12 cellular contexts compared by ENCODE assay signal in the genomic region with DNA sequence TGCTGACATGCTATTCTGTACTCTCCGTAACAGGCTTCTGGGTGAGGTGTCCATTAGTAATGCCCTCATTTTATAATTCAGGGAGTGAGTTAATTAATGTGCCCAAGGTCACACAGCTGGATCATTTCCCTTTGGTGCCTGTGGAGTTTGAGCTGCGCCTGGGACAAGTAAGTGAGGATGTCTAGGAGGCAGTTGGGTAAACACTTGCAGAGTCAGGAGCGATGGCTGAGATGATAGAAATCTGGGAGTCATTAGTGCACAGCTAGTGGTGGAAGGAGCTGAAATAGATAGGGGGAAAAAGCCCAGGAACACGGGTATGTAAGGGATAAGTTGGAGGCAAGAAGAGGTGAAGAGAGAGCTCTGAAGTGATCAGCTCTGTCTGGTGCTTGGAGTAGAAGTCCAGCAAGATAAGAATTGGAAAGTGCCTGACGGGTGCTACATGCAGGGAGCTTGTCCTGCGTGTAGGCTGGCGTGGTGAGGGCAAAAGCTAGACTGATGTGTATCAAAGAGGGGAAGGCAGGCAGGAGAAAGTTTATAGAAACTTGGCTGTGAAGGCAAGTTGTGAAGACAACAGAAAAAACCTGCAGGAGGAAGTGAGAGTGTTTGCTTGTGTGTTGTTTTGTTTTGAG. TPM values are rescaled to one million over a fixed set of nuclear protein-coding genes. Genes with fewer than 3 reads are reported as not detected.
A peak's percentile ranks its signal among the peaks of the same experiment; 100 is the strongest.
DNase-seq lines count a peak whose midpoint lies in the region; ATAC-seq, FAIRE-seq and TF ChIP-seq lines count a peak whose summit lies in the region.
"Had no signal": no experiment of that assay in that cellular context is flagged by ENCODE, and none has a peak within 500 bp of the region (broad histone marks: within the 10 kb centered on the region; RNA-seq: fewer than 3 reads in every experiment).

No MANE protein-coding gene starts in this region.

- no peaks in the 10 kb centered on the region for H3K9me3 Mint-ChIP-seq in nephron progenitor cell
- H3K9me3 Mint-ChIP-seq: IgD-negative memory B cell had no signal

- DNase-seq in left ventricle myocardium inferior (no peak), left cardiac atrium (no peak), OCI-LY7 (ENCODE audit: low spot score) (peak; percentile 52), hepatocyte (ENCODE audit: low spot score) (no peak), urothelium cell line (ENCODE audit: low spot score) (no peak), activated gamma-delta T cell treated with Interleukin-2 at 50 U/mL for 16 hours (no peak), nephron progenitor cell (no peak)
- DNase-seq: activated T-cell treated with anti-CD3 and anti-CD28 coated beads for 4 hours, NCI-H524 treated with DMSO at 0.1 percent for 48 hours, trophoblast cell had no signal

- ATAC-seq in left cardiac atrium (no peak), GM19035 (IDR thresholded peaks at IDR 0.05; ENCODE audit: unreplicated experiment) (no peak)

- peaks cover 18% of the 10 kb centered on the region for H3K4me1 Mint-ChIP-seq in nephron progenitor cell

- H2AFZ ChIP-seq in OCI-LY7 (ENCODE audit: low read length) (peak overlapping the region; percentile 76; the same call in 1 of the 2 replicates), hepatocyte (no peak overlapping the region)

- H3K27me3 ChIP-seq in left ventricle myocardium inferior (ENCODE audit: low read depth): no peaks in the 10 kb centered on the region
- no peaks in the 10 kb centered on the region for H3K27me3 ChIP-seq in hepatocyte

- CTCF ChIA-PET in OCI-LY7 (lab: Charles Lee; ENCODE audit: unreplicated experiment): interaction anchor here (1.0 kb wide), 1 partner anchor 38 kb away, joined by 3 read pairs; no protein-coding TSS in a partner anchor

- no peak overlapping the region for H3K4me3 ChIP-seq in left ventricle myocardium inferior
- peak overlapping the region; percentile 85 for H3K4me3 ChIP-seq in OCI-LY7 (ENCODE audit: low read depth, low read length, poor library complexity, severe bottlenecking)
- no peak overlapping the region for H3K4me3 ChIP-seq in hepatocyte

- H3K9me3 ChIP-seq in left ventricle myocardium inferior (replicated peaks): no peaks in the 10 kb centered on the region
- no peaks in the 10 kb centered on the region for H3K9me3 ChIP-seq in OCI-LY7 (ENCODE audit: low read length)
- no peaks in the 10 kb centered on the region for H3K9me3 ChIP-seq in hepatocyte (ENCODE audit: low read depth)

- TF ChIP-seq CTCF in left ventricle myocardium inferior (IDR thresholded peaks at IDR 0.05; ENCODE audit: borderline replicate concordance): no peak
- no peak for TF ChIP-seq CTCF in OCI-LY7 (conservative IDR thresholded peaks at IDR 0.05; ENCODE audit: low read length)
- TF ChIP-seq CTCF in hepatocyte (IDR thresholded peaks at IDR 0.05; ENCODE audit: poor library complexity): no peak
- no peak for TF ChIP-seq CTCF in nephron progenitor cell (IDR thresholded peaks at IDR 0.05)

- H4K20me1 ChIP-seq in OCI-LY7 (ENCODE audit: insufficient read depth, low read length) (peaks cover 24% of the 10 kb centered on the region), hepatocyte (ENCODE audit: insufficient read depth, poor library complexity, severe bottlenecking) (peaks cover 28% of the 10 kb centered on the region)

- H3K36me3 Mint-ChIP-seq in nephron progenitor cell (ENCODE audit: low read depth): no peaks in the 10 kb centered on the region

- H3K4me3 Mint-ChIP-seq in nephron progenitor cell: no peak overlapping the region
- H3K4me3 Mint-ChIP-seq: IgD-negative memory B cell had no signal

- H3K27me3 Mint-ChIP-seq in nephron progenitor cell (ENCODE audit: low read depth, poor library complexity): peaks cover 4% of the 10 kb centered on the region
- H3K27me3 Mint-ChIP-seq: IgD-negative memory B cell had no signal

- POLR2A ChIA-PET in OCI-LY7 (lab: Charles Lee): interaction anchor here (0.6 to 4.6 kb wide), 6 partner anchors 11 to 1582 kb away, joined by 3 to 42 read pairs (median 4); no protein-coding TSS in a partner anchor

- intact Hi-C loops in left ventricle myocardium inferior (cut with micrococcal nuclease) (no loop called here), left cardiac atrium (cut with DNase I) (no loop called here), OCI-LY7 (cut with micrococcal nuclease; ENCODE audit: unreplicated experiment) (loop anchor here (2.0 to 10.0 kb wide), 4 partner anchors 75 to 879 kb away; a partner anchor contains a TSS)

- BruUV-seq in OCI-LY7 (replicated peaks; lab: Mats Ljungman, UMichigan): no TSS peak

- H3K9me2 ChIP-seq in OCI-LY7 (ENCODE audit: insufficient read depth, low read length) (no peaks in the 10 kb centered on the region), hepatocyte (replicated peaks; ENCODE audit: insufficient read depth) (no peaks in the 10 kb centered on the region)

- peak overlapping the region; percentile 87 for H3K4me2 ChIP-seq in OCI-LY7 (ENCODE audit: low read length)
- peak overlapping the region; percentile 81 for H3K4me2 ChIP-seq in hepatocyte

- peak overlapping the region; percentile 98 for H3K27ac ChIP-seq in left ventricle myocardium inferior (replicated peaks)
- peak overlapping the region; percentile 90 for H3K27ac ChIP-seq in OCI-LY7 (ENCODE audit: low read depth, low read length, poor library complexity, severe bottlenecking)
- peak overlapping the region; percentile 91 for H3K27ac ChIP-seq in hepatocyte

- no peaks in the 10 kb centered on the region for H3K36me3 ChIP-seq in left ventricle myocardium inferior
- H3K36me3 ChIP-seq in OCI-LY7 (ENCODE audit: insufficient read depth, low read length): peaks cover 22% of the 10 kb centered on the region
- no peaks in the 10 kb centered on the region for H3K36me3 ChIP-seq in hepatocyte (replicated peaks; ENCODE audit: insufficient read depth, low read depth)

- H3K79me2 ChIP-seq in OCI-LY7 (ENCODE audit: insufficient read depth, low read depth, low read length) (peaks cover 50% of the 10 kb centered on the region), hepatocyte (peaks cover 31% of the 10 kb centered on the region)

- FAIRE-seq in urothelium cell line (lab: Jason Lieb, UNC): peak; percentile 44

- 54% methylated on average over 7 of the region's 7 CpGs for WGBS in hepatocyte (ENCODE audit: low lambda C conversion rate, missing lambda C conversion rate)

- no peak overlapping the region for H3K27ac Mint-ChIP-seq in nephron progenitor cell
- H3K27ac Mint-ChIP-seq: IgD-negative memory B cell had no signal

- H3K4me1 ChIP-seq in left ventricle myocardium inferior (peaks cover 51% of the 10 kb centered on the region), OCI-LY7 (ENCODE audit: insufficient read depth, low read length, poor library complexity, severe bottlenecking) (peaks cover 49% of the 10 kb centered on the region), hepatocyte (ENCODE audit: insufficient read depth) (peaks cover 26% of the 10 kb centered on the region)

RNA-seq across cellular contexts. Expression of a gene that starts 1.7 kb away (rescaled TPM):
- total RNA-seq in left ventricle myocardium inferior (15.3 TPM), left cardiac atrium (10 to 100 TPM; 16.5 to 23.6 TPM), OCI-LY7 (2022) (87.3 and 111 TPM in 2 replicates), hepatocyte (14.9 and 18.7 TPM in 2 replicates)
- total RNA-seq in OCI-LY7 (2014; rRNA removed; shearing (Covaris generic)): 22.5 and 25.9 TPM in 2 replicates
- 33.1 and 34.5 TPM in 2 replicates for polyA plus RNA-seq in hepatocyte
